ENCODE assay signal across 19 cellular contexts in the genomic region with DNA sequence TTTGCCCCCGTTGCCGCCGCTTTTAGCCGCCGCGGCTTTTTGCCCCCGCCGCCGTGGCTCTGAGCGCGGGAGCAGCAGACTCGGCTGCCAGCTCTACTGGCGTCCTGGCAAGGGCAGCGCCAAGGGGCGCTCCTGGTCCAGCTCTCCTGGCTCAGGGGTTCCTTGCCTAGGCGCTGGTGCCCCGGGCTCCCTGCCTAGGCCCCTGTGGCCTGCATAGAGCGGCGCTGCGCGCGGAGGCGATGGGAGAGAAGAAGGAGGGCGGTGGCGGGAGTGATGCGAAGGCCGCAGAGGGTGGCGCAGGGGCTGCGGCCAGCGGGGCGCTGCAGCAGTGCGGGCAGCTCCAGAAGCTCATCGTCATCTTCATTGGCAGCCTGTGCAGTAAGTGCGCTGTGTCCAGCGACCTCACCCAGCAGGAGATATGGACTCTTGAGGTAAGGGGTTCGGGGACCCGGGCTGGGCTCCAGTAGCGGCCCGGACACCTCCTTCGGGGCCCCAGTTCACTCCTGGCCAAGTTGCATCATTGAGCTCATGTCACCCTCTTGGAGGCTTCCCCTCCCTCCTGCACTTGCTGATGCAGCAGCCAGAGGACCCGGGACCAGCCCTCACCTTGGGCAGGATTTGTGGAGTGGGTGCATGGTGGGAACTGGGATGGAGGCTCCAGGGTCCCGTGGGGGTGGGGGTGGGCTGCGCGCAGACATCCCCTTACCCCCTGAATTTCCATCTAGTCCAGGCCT.
"Had no signal": no experiment of that assay in that cellular context is flagged by ENCODE, and none has a peak within 500 bp of the region (broad histone marks: within the 10 kb centered on the region; RNA-seq: fewer than 3 reads in every experiment).

No MANE protein-coding gene starts in this region.

- H3K27me3 ChIP-seq: ascending aorta, neutrophil, tibial nerve, uterus had no signal

- H3K36me3 ChIP-seq: ascending aorta, esophagus squamous epithelium, neutrophil, tibial nerve, uterus had no signal

- H3K27ac Mint-ChIP-seq: dendritic cell treated with granulocyte-macrophage colony-stimulating factor and Interleukin-4, amounts not matched to agents 40 ng/mL and 50 ng/mL, for 4 days; mesothelial cell of epicardium; natural killer cell treated with Interleukin-12 subunit alpha and Interleukin-12 subunit beta and Interleukin-15 and Interleukin-18, amount 100 ng/mL, for 72 hours had no signal

- FAIRE-seq: endothelial cell of umbilical vein had no signal

- H3K4me1 Mint-ChIP-seq: mesothelial cell of epicardium had no signal

- H3K36me3 Mint-ChIP-seq: mesothelial cell of epicardium; natural killer cell treated with Interleukin-12 subunit alpha and Interleukin-12 subunit beta and Interleukin-15 and Interleukin-18, amount 100 ng/mL, for 72 hours had no signal

- ATAC-seq: left colon; natural killer cell treated with Interleukin-12 subunit alpha and Interleukin-12 subunit beta and Interleukin-15 and Interleukin-18, amount 100 ng/mL, for 72 hours; stimulated activated naive CD8-positive, alpha-beta T cell treated with anti-CD3 and anti-CD28 coated beads, Interleukin-15, Interleukin-2, amounts not matched to agents 100 U/mL and 50 U/mL, for 24 hours had no signal

- H3K4me3 ChIP-seq: ascending aorta, esophagus squamous epithelium, lung, tibial nerve, uterus had no signal

- H3K27ac ChIP-seq: ascending aorta, esophagus squamous epithelium, neutrophil, tibial nerve, uterus, VCaP had no signal

- H3K9me3 ChIP-seq: uterus had no signal

- H3K27me3 Mint-ChIP-seq: dendritic cell treated with granulocyte-macrophage colony-stimulating factor and Interleukin-4, amounts not matched to agents 40 ng/mL and 50 ng/mL, for 4 days; natural killer cell treated with Interleukin-12 subunit alpha and Interleukin-12 subunit beta and Interleukin-15 and Interleukin-18, amount 100 ng/mL, for 72 hours had no signal

- H3K4me1 ChIP-seq: ascending aorta, esophagus squamous epithelium, tibial nerve, uterus had no signal

- DNase-seq: activated CD4-positive, alpha-beta T cell treated with anti-CD3 and anti-CD28 coated beads for 1 hour; effector memory CD4-positive, alpha-beta T cell; esophagus squamous epithelium; left colon; retina; stimulated activated naive CD8-positive, alpha-beta T cell treated with anti-CD3 and anti-CD28 coated beads, Interleukin-15, Interleukin-2, amounts not matched to agents 100 U/mL and 50 U/mL, for 24 hours; substantia nigra; SW 1271; T-helper 2 cell; uterus had no signal

- H3K4me3 Mint-ChIP-seq: dendritic cell treated with granulocyte-macrophage colony-stimulating factor and Interleukin-4, amounts not matched to agents 40 ng/mL and 50 ng/mL, for 4 days; mesothelial cell of epicardium; natural killer cell treated with Interleukin-12 subunit alpha and Interleukin-12 subunit beta and Interleukin-15 and Interleukin-18, amount 100 ng/mL, for 72 hours had no signal
